25 cellular contexts compared by ENCODE assay signal in the genomic region with DNA sequence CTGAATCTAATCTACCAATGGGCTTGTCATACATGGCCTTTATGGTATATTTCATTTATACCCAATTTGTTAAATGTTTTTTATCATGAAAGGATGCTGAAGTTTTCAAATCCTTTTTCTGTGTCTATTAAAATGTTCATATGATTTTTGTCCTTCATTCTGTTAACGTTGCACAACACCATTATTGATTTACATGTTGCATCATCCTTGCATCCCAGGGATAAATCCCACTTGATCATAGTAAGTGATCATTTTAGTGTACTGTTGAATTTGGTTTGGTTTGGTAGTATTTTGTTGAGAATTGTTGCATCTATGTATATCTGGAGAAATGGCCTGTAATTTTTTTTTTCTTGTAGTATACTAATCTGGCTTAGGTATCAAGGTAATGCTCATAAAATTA. TPM values are rescaled to one million over a fixed set of nuclear protein-coding genes. Genes with fewer than 3 reads are reported as not detected.
DNase-seq lines count a peak whose midpoint lies in the region; ATAC-seq, FAIRE-seq and TF ChIP-seq lines count a peak whose summit lies in the region.
"Had no signal": no experiment of that assay in that cellular context is flagged by ENCODE, and none has a peak within 500 bp of the region (broad histone marks: within the 10 kb centered on the region; RNA-seq: fewer than 3 reads in every experiment).

No MANE protein-coding gene starts in this region.

- no peak for DNase-seq in T-helper 2 cell treated with Interferon-gamma antibody and Interleukin-4, amounts not matched to agents 5 μg/mL and 100 μg/mL, for 36 hours (ENCODE audit: low spot score)
- DNase-seq in T-helper 2 cell (no peak), HCT116 (ENCODE audit: low read depth, low spot score) (no peak), K562 (ENCODE audit: extremely low read depth in 1 of 4, low spot score in 3 of 4) (no peak), omental fat pad (ENCODE audit: low spot score) (no peak), 8988T (no peak)
- no peak for DNase-seq in natural killer cell treated with Interleukin-12 subunit alpha and Interleukin-12 subunit beta and Interleukin-15 and Interleukin-18, amount 100 ng/mL, for 72 hours (ENCODE audit: low spot score)
- DNase-seq: activated CD8-positive, alpha-beta memory T cell treated with anti-CD3 and anti-CD28 coated beads, Interleukin-2, amount 10 ng/mL, durations not matched to agents 7 days and 5 days; activated naive CD4-positive, alpha-beta T cell treated with anti-CD3 and anti-CD28 coated beads, Interleukin-2, amount 50 U/mL, for 16 hours; head of caudate nucleus; left ventricle myocardium superior; MM.1S; NCI-H1694; NCI-H2227 treated with DMSO at 0.1 percent for 48 hours; NCI-H774; sigmoid colon; stimulated activated naive CD8-positive, alpha-beta T cell treated with anti-CD3 and anti-CD28 coated beads, Interleukin-15, Interleukin-2, amounts not matched to agents 100 U/mL and 50 U/mL, for 24 hours; transverse colon had no signal

- BruUV-seq in HCT116 (replicated peaks; lab: Mats Ljungman, UMichigan) (no TSS peak), K562 (replicated peaks; lab: Mats Ljungman, UMichigan) (no TSS peak)

- H3K4me1 Mint-ChIP-seq in T-helper 2 cell treated with Interferon-gamma antibody and Interleukin-4, amounts not matched to agents 5 μg/mL and 100 μg/mL, for 36 hours (ENCODE audit: low read depth), result peaks cover 65% of the 10 kb centered on the region
- peaks cover 67 to 78% of the 10 kb centered on the region in 2 donors for H3K4me1 Mint-ChIP-seq in natural killer cell treated with Interleukin-12 subunit alpha and Interleukin-12 subunit beta and Interleukin-15 and Interleukin-18, amount 100 ng/mL, for 72 hours (ENCODE audit: low read depth in 2 of 2)
- H3K4me1 Mint-ChIP-seq: brain had no signal

- no peak for ATAC-seq in HCT116
- no peak for ATAC-seq in K562
- ATAC-seq in natural killer cell treated with Interleukin-12 subunit alpha and Interleukin-12 subunit beta and Interleukin-15 and Interleukin-18, amount 100 ng/mL, for 72 hours, result no peak
- no peak for ATAC-seq in GM18858 (IDR thresholded peaks at IDR 0.05; ENCODE audit: unreplicated experiment)
- no peak for ATAC-seq in omental fat pad (ENCODE audit: low FRiP score)
- ATAC-seq: activated CD4-positive, CD25-positive, alpha-beta regulatory T cell treated with anti-CD3 and anti-CD28 coated beads, Interleukin-2, amount 50 U/mL, for 24 hours; activated CD8-positive, alpha-beta memory T cell treated with anti-CD3 and anti-CD28 coated beads, Interleukin-2, amount 10 ng/mL, durations not matched to agents 7 days and 5 days; left ventricle myocardium superior; stimulated activated naive CD8-positive, alpha-beta T cell treated with anti-CD3 and anti-CD28 coated beads, Interleukin-15, Interleukin-2, amounts not matched to agents 100 U/mL and 50 U/mL, for 24 hours had no signal

- H3K9me3 Mint-ChIP-seq in T-helper 2 cell treated with Interferon-gamma antibody and Interleukin-4, amounts not matched to agents 5 μg/mL and 100 μg/mL, for 36 hours, result peaks cover 19% of the 10 kb centered on the region
- H3K9me3 Mint-ChIP-seq in natural killer cell treated with Interleukin-12 subunit alpha and Interleukin-12 subunit beta and Interleukin-15 and Interleukin-18, amount 100 ng/mL, for 72 hours, result peaks cover 4% of the 10 kb centered on the region

- RAD21 ChIA-PET in HCT116 (lab: Charles Lee; ENCODE audit: low non-redundant PET in 1 of 2, low total read pairs in 2 of 2, uncharacterized antibody in 2 of 2, unreplicated experiment in 2 of 2), result no interaction called here

- H2AFZ ChIP-seq in HCT116 (ENCODE audit: low read depth, low read length, poor library complexity, severe bottlenecking) (no peak overlapping the region), K562 (ENCODE audit: low read depth, low read length) (no peak overlapping the region)

- WGBS in K562 (ENCODE audit: insufficient coverage, low coverage, missing lambda C conversion rate), result 70% methylated on average over 1 of the region's 1 CpG

- peak overlapping the region; percentile 49 for H3K4me3 Mint-ChIP-seq in T-helper 2 cell treated with Interferon-gamma antibody and Interleukin-4, amounts not matched to agents 5 μg/mL and 100 μg/mL, for 36 hours
- peak overlapping the region; percentile 18 for H3K4me3 Mint-ChIP-seq in natural killer cell treated with Interleukin-12 subunit alpha and Interleukin-12 subunit beta and Interleukin-15 and Interleukin-18, amount 100 ng/mL, for 72 hours
- H3K4me3 Mint-ChIP-seq: activated CD8-positive, alpha-beta memory T cell treated with anti-CD3 and anti-CD28 coated beads, Interleukin-2, amount 10 ng/mL, durations not matched to agents 7 days and 5 days; brain had no signal

- H3K9ac ChIP-seq in HCT116 (ENCODE audit: low read length) (no peak overlapping the region), K562 (ENCODE audit: insufficient read depth in 1 of 2, low read depth in 2 of 2, low read length in 2 of 2) (no peak overlapping the region)

- H3K4me1 ChIP-seq in HCT116 (ENCODE audit: control insufficient read depth in 1 of 2, insufficient read depth in 2 of 2, low read length in 2 of 2) (no peaks in the 10 kb centered on the region), K562 (replicated peaks in 1 of 2; ENCODE audit: control insufficient read depth in 2 of 2, insufficient read depth in 2 of 2, low read length in 2 of 2) (peaks cover 0 to 4% of the 10 kb centered on the region in 2 experiments; a peak in 1 of 5 replicates)

- intact Hi-C loops in HCT116 (cut with micrococcal nuclease) (no loop called here), K562 (cut with micrococcal nuclease) (no loop called here)

- TF ChIP-seq EP300 in K562 (IDR thresholded peaks at IDR 0.05; ENCODE audit: low read length), result no peak

- H4K20me1 ChIP-seq in HCT116 (ENCODE audit: insufficient read depth) (no peaks in the 10 kb centered on the region), K562 (replicated peaks; ENCODE audit: control insufficient read depth, insufficient read depth, low read length) (no peaks in the 10 kb centered on the region)

- CTCF ChIA-PET in HCT116 (lab: Charles Lee) (no interaction called here), K562 (lab: Yijun Ruan, JAX; ENCODE audit: low intra/inter-chr PET ratio) (no interaction called here)

- no peak overlapping the region for H3K27ac Mint-ChIP-seq in T-helper 2 cell treated with Interferon-gamma antibody and Interleukin-4, amounts not matched to agents 5 μg/mL and 100 μg/mL, for 36 hours
- peak overlapping the region; percentile 7 to 73 for H3K27ac Mint-ChIP-seq in natural killer cell treated with Interleukin-12 subunit alpha and Interleukin-12 subunit beta and Interleukin-15 and Interleukin-18, amount 100 ng/mL, for 72 hours
- H3K27ac Mint-ChIP-seq: activated CD8-positive, alpha-beta memory T cell treated with anti-CD3 and anti-CD28 coated beads, Interleukin-2, amount 10 ng/mL, durations not matched to agents 7 days and 5 days; brain had no signal

- TF ChIP-seq RAD21 in HCT116 (IDR thresholded peaks at IDR 0.05; ENCODE audit: low read depth), result no peak
- no peak for TF ChIP-seq RAD21 in K562 (CRISPR knock-in tag; conservative IDR thresholded peaks at IDR 0.05 in 1 of 2, IDR thresholded peaks at IDR 0.05 in 1 of 2)

- TF ChIP-seq POLR2A in HCT116 (IDR thresholded peaks at IDR 0.05; ENCODE audit: borderline replicate concordance, extremely low read depth, insufficient read depth, insufficient read length), result no peak
- no peak for TF ChIP-seq POLR2A in K562 (conservative IDR thresholded peaks at IDR 0.05)

- no peak overlapping the region for H3K27ac ChIP-seq in HCT116 (ENCODE audit: low read depth, low read length)
- no peak overlapping the region for H3K27ac ChIP-seq in K562 (ENCODE audit: extremely low read depth, low read depth, low read length)
- H3K27ac ChIP-seq: 22Rv1, coronary artery, sigmoid colon, SJSA1, transverse colon had no signal

- H3K27me3 Mint-ChIP-seq in T-helper 2 cell treated with Interferon-gamma antibody and Interleukin-4, amounts not matched to agents 5 μg/mL and 100 μg/mL, for 36 hours (ENCODE audit: low read depth), result no peaks in the 10 kb centered on the region
- H3K27me3 Mint-ChIP-seq in natural killer cell treated with Interleukin-12 subunit alpha and Interleukin-12 subunit beta and Interleukin-15 and Interleukin-18, amount 100 ng/mL, for 72 hours, result no peaks in the 10 kb centered on the region
- H3K27me3 Mint-ChIP-seq: activated CD8-positive, alpha-beta memory T cell treated with anti-CD3 and anti-CD28 coated beads, Interleukin-2, amount 10 ng/mL, durations not matched to agents 7 days and 5 days had no signal

- H3K9me3 ChIP-seq in HCT116 (ENCODE audit: control insufficient read depth in 1 of 2, insufficient read depth in 1 of 2, low read depth in 1 of 2, low read length in 2 of 2) (no peaks in the 10 kb centered on the region), K562 (replicated peaks; ENCODE audit: control insufficient read depth, insufficient read depth, low read depth, low read length) (peaks cover 2% of the 10 kb centered on the region)
- H3K9me3 ChIP-seq: SJSA1 had no signal

- H3K9me2 ChIP-seq in HCT116 (ENCODE audit: insufficient read depth), result no peaks in the 10 kb centered on the region

- H3K4me2 ChIP-seq in HCT116 (ENCODE audit: low read length), result no peak overlapping the region
- H3K4me2 ChIP-seq in K562 (ENCODE audit: insufficient read depth, low read length), result no peak overlapping the region

- no peak overlapping the region for H3K4me3 ChIP-seq in HCT116 (replicated peaks in 1 of 2; ENCODE audit: low read depth in 1 of 2, low read length in 2 of 2)
- no peak overlapping the region for H3K4me3 ChIP-seq in K562
- H3K4me3 ChIP-seq: coronary artery, sigmoid colon, SJSA1, transverse colon had no signal

- POLR2A ChIA-PET in HCT116 (lab: Charles Lee), result no interaction called here
- POLR2A ChIA-PET in K562 (lab: Yijun Ruan, JAX), result no interaction called here

- no peak for FAIRE-seq in K562 (lab: Jason Lieb, UNC)
- FAIRE-seq: H54 had no signal

- no peak for TF ChIP-seq CTCF in HCT116 (IDR thresholded peaks at IDR 0.05 in 2 of 3, conservative IDR thresholded peaks at IDR 0.05 in 1 of 3; ENCODE audit: borderline replicate concordance in 1 of 3, insufficient read depth in 1 of 3, low read depth in 2 of 3, low read length in 2 of 3)
- no peak for TF ChIP-seq CTCF in K562 (IDR thresholded peaks at IDR 0.05 in 2 of 3, conservative IDR thresholded peaks at IDR 0.05 in 1 of 3; ENCODE audit: insufficient read depth in 2 of 3, low read depth in 1 of 3, low read length in 3 of 3)
- TF ChIP-seq CTCF in omental fat pad (IDR thresholded peaks at IDR 0.05), result no peak

- peaks cover 16% of the 10 kb centered on the region; the same call in 1 of the 2 replicates for H3K79me2 ChIP-seq in HCT116 (ENCODE audit: insufficient read depth, low read length)
- H3K79me2 ChIP-seq in K562 (ENCODE audit: control insufficient read depth, insufficient read depth, low read length), result peaks cover 51% of the 10 kb centered on the region

- peaks cover 85% of the 10 kb centered on the region for H3K36me3 Mint-ChIP-seq in T-helper 2 cell treated with Interferon-gamma antibody and Interleukin-4, amounts not matched to agents 5 μg/mL and 100 μg/mL, for 36 hours (ENCODE audit: low read depth)
- H3K36me3 Mint-ChIP-seq in natural killer cell treated with Interleukin-12 subunit alpha and Interleukin-12 subunit beta and Interleukin-15 and Interleukin-18, amount 100 ng/mL, for 72 hours, result peaks cover 62% of the 10 kb centered on the region
- H3K36me3 Mint-ChIP-seq: brain had no signal

- H3K36me3 ChIP-seq in HCT116 (ENCODE audit: control insufficient read depth in 1 of 2, insufficient read depth in 2 of 2, low read length in 2 of 2) (no peaks in the 10 kb centered on the region; a peak in 1 of 4 replicates), K562 (ENCODE audit: control insufficient read depth, insufficient read depth, low read length) (peaks cover 10% of the 10 kb centered on the region; the same call in 1 of the 3 replicates)

- in situ Hi-C loops in K562 (cut with MboI), result no loop called here

- H3K27me3 ChIP-seq in HCT116 (ENCODE audit: insufficient read depth, low read length) (no peaks in the 10 kb centered on the region), K562 (ENCODE audit: control insufficient read depth in 2 of 2, insufficient read depth in 2 of 2, low read length in 2 of 2) (no peaks in the 10 kb centered on the region)
- H3K27me3 ChIP-seq: sigmoid colon, SJSA1, transverse colon had no signal

- no peaks in the 10 kb centered on the region for H3K9me1 ChIP-seq in K562 (ENCODE audit: control insufficient read depth, insufficient read depth, low read length)

RNA-seq across cellular contexts. Expression of a gene that starts 9.4 kb away (rescaled TPM):
- total RNA-seq in HCT116 (2021; ENCODE audit: unreplicated experiment), result 48.1 TPM
- 25.3 and 27.0 TPM in 2 replicates for polyA plus RNA-seq in HCT116 (2012)
- 36.3 and 75.5 TPM in 2 replicates for total RNA-seq in K562 (2011; cell fraction: chromatin; rRNA removed; ENCODE audit: low replicate concordance)
- total RNA-seq in K562 (2011; cell fraction: nucleolus; rRNA removed), result 12.5 and 16.8 TPM in 2 replicates
- 22.3 and 31.9 TPM in 2 replicates for total RNA-seq in K562 (2011; cell fraction: nucleoplasm; rRNA removed)
- 32.2 and 36.7 TPM in 2 replicates for total RNA-seq in K562 (2014; rRNA removed)
- 34.8 and 38.9 TPM in 2 replicates for total RNA-seq in K562 (2014; rRNA removed; fragmentation: Illumina TruSeq; extraction: Trizol)
- 29.7 and 31.6 TPM in 2 replicates for total RNA-seq in K562 (2015; rRNA removed; fragmentation: Illumina TruSeq; extraction: Trizol)
- 22.5 and 30.9 TPM in 2 replicates for total RNA-seq in K562 (2021)
- 24.6 and 39.2 TPM in 2 replicates for polyA plus RNA-seq in K562 (2011; rRNA removed)
- polyA plus RNA-seq in K562 (2011; cell fraction: cytosol; rRNA removed), result 7.5 and 9.3 TPM in 2 replicates
- 18.6 and 21.3 TPM in 2 replicates for polyA plus RNA-seq in K562 (2011; cell fraction: nucleus; rRNA removed)
- polyA plus RNA-seq in K562 (2012), result 23.7 and 24.4 TPM in 2 replicates
- polyA plus RNA-seq in K562 (2014; fragmentation: Illumina TruSeq; extraction: Trizol), result 35.4 and 37.3 TPM in 2 replicates
- 10 to 100 TPM; 19.2 to 23.1 TPM for polyA plus RNA-seq in K562 (2014; fragmentation: Nextera tagmentation; extraction: Ambion mirVana)
- 34.6 and 40.1 TPM in 2 replicates for polyA plus RNA-seq in K562 (2014; rRNA removed)
- 34.8 and 43.0 TPM in 2 replicates for polyA minus RNA-seq in K562 (2011; rRNA and poly(A)+ RNA removed)
- polyA minus RNA-seq in K562 (2011; cell fraction: cytosol; rRNA and poly(A)+ RNA removed), result 7.8 and 11.8 TPM in 2 replicates
- 17.1 and 29.7 TPM in 2 replicates for polyA minus RNA-seq in K562 (2011; cell fraction: nucleus; rRNA and poly(A)+ RNA removed)
- 100 to 1,000 TPM; 179 to 190 TPM for total RNA-seq in natural killer cell treated with Interleukin-12 subunit alpha and Interleukin-12 subunit beta and Interleukin-15 and Interleukin-18, amount 100 ng/mL, for 72 hours
- 100 to 1,000 TPM in 2 of 4 donors, 10 to 100 TPM in 2; 75.5 to 223 (median 118) TPM for total RNA-seq in omental fat pad
